In genomic region chr15:40340038-40340739, GRCh38 we compare ENCODE assay signal across 8 cellular contexts. TPM values are rescaled to one million over a fixed set of nuclear protein-coding genes. Genes with fewer than 3 reads are reported as not detected.
DNase-seq lines count a peak whose midpoint lies in the region; ATAC-seq, FAIRE-seq and TF ChIP-seq lines count a peak whose summit lies in the region.

No MANE protein-coding gene starts in this region.

- 0% methylated on average over 4 of the region's 14 CpGs for WGBS in mammary epithelial cell (ENCODE audit: low coverage, missing lambda C conversion rate)
- 0% methylated on average over 1 of the region's 14 CpGs for WGBS in HepG2 (ENCODE audit: low lambda C conversion rate)
- WGBS in transverse colon (ENCODE audit: low coverage in 1 of 2), 2 donors = 21% methylated on average over 14 of the region's 14 CpGs; no CpG with 5 or more reads in 1 of the 2 donors

- TF ChIP-seq CTCF in mammary epithelial cell (conservative IDR thresholded peaks at IDR 0.05 in 1 of 2, IDR thresholded peaks at IDR 0.05 in 1 of 2; ENCODE audit: extremely low read depth in 1 of 2, insufficient read depth in 1 of 2, low read depth in 1 of 2, low read length in 2 of 2) (no peak), HepG2 (CRISPR knock-in tag; IDR thresholded peaks at IDR 0.05) (no peak; the same call in 1 of the 2 replicates), transverse colon (IDR thresholded peaks at IDR 0.05) (peak in 1 of 5 experiments; percentile 29)

- DNase-seq in DMS153 (lab: John Stamatoyannopoulos, UW) (peak; percentile 34), DMS153 treated with DMSO at 0.1 percent for 48 hours (lab: John Stamatoyannopoulos, UW; ENCODE audit: unreplicated experiment) (no peak), mammary epithelial cell (no peak), HepG2 (ENCODE audit: low spot score) (no peak), transverse colon (peak; percentile 76), activated gamma-delta T cell treated with Interleukin-2 at 50 U/mL for 16 hours (no peak), NOMO-1 treated with DMSO at 0.1 percent for 48 hours (lab: John Stamatoyannopoulos, UW; ENCODE audit: unreplicated experiment) (no peak)

- CTCF ChIA-PET in mammary epithelial cell (lab: Charles Lee; ENCODE audit: low non-redundant PET) (interaction anchor here (0.7 to 1.2 kb wide), 3 partner anchors 27 to 135 kb away, joined by 3 to 5 read pairs (median 4); no protein-coding TSS in a partner anchor), HepG2 (lab: Yijun Ruan, JAX; ENCODE audit: low intra/inter-chr PET ratio, low total read pairs) (interaction anchor here (1.3 kb wide), 1 partner anchor 19 kb away, joined by 5 read pairs; no protein-coding TSS in a partner anchor)

- no peak for TF ChIP-seq RAD21 in HepG2 (CRISPR knock-in tag; IDR thresholded peaks at IDR 0.05)

- TF ChIP-seq POLR2A in HepG2 (IDR thresholded peaks at IDR 0.05; ENCODE audit: insufficient read depth in 1 of 2, low read depth in 2 of 2, low read length in 2 of 2) (no peak), transverse colon (IDR thresholded peaks at IDR 0.05) (no peak)

- no peaks in the 10 kb centered on the region for H3K27me3 ChIP-seq in mammary epithelial cell (ENCODE audit: insufficient read depth, low read length)
- no peaks in the 10 kb centered on the region for H3K27me3 ChIP-seq in HepG2 (ENCODE audit: control insufficient read depth in 1 of 2, insufficient read depth in 2 of 2, low read length in 2 of 2)
- H3K27me3 ChIP-seq in transverse colon = no peaks in the 10 kb centered on the region

- in situ Hi-C loops in mammary epithelial cell (cut with MboI; ENCODE audit: low sequenced_read_pairs in 2 of 2) (no loop called here), HepG2 (cut with HindIII; ENCODE audit: extremely low pct_ligation_motif_present, low pct_unique_long_range_greater_than_20kb) (no loop called here), transverse colon (cut with MboI; ENCODE audit: low pct_ligation_motif_present in 1 of 4, low pct_unique_long_range_greater_than_20kb in 1 of 4, low sequenced_read_pairs in 3 of 4) (no loop called here)

- peak overlapping the region; percentile 99 for H3K4me2 ChIP-seq in mammary epithelial cell (ENCODE audit: insufficient read depth, low read depth, low read length)
- peak overlapping the region; percentile 86 for H3K4me2 ChIP-seq in HepG2 (ENCODE audit: low read depth, low read length)

- H3K79me2 ChIP-seq in mammary epithelial cell (ENCODE audit: insufficient read depth, low read length) (peaks cover 61% of the 10 kb centered on the region), HepG2 (ENCODE audit: insufficient read depth, low read length) (no peaks in the 10 kb centered on the region)

- ATAC-seq in HepG2 (peak; percentile 48), HG02678 (IDR thresholded peaks at IDR 0.05; ENCODE audit: unreplicated experiment) (no peak)

- intact Hi-C loops in mammary epithelial cell (cut with micrococcal nuclease) = loop anchor here (10.0 kb wide), 1 partner anchor 165 kb away; no protein-coding TSS in a partner anchor
- intact Hi-C loops in HepG2 (cut with micrococcal nuclease; ENCODE audit: unreplicated experiment) = loop anchor here (2.0 kb wide), 1 partner anchor 81 kb away; no protein-coding TSS in a partner anchor
- intact Hi-C loops in transverse colon (cut with DNase I; ENCODE audit: low total_unique reads) = loop anchor here (1.0 kb wide), 1 partner anchor 17 kb away; the partner anchor contains the start of gene INAFM2

- FAIRE-seq in HepG2 (lab: Jason Lieb, UNC) = no peak

- H3K4me3 ChIP-seq in mammary epithelial cell (replicated peaks in 1 of 3; ENCODE audit: insufficient read depth in 1 of 3, low read depth in 2 of 3, low read length in 3 of 3) = peak overlapping the region; percentile 60 to 81 (median 75)
- peak overlapping the region; percentile 61 to 79 (median 68) for H3K4me3 ChIP-seq in HepG2 (replicated peaks in 1 of 3; ENCODE audit: insufficient read depth in 1 of 3, low read depth in 2 of 3, low read length in 3 of 3)
- H3K4me3 ChIP-seq in transverse colon = peak overlapping the region; percentile 25 to 53 (median 38)

- peak overlapping the region; percentile 77 for H3K27ac ChIP-seq in mammary epithelial cell (ENCODE audit: insufficient read depth, low read depth, low read length)
- peak overlapping the region; percentile 17 for H3K27ac ChIP-seq in HepG2 (ENCODE audit: extremely low read length, insufficient read depth, low read length)
- H3K27ac ChIP-seq in transverse colon = peak overlapping the region; percentile 95 to 98 (median 96)

- POLR2A ChIA-PET in HepG2 (lab: Yijun Ruan, JAX) = interaction anchor here (0.7 to 4.4 kb wide), 11 partner anchors 9 to 100 kb away, joined by 3 to 24 read pairs (median 4); partner anchors contain the start of genes BAHD1, INAFM2 and IVD

- peak overlapping the region; percentile 95 for H3K9ac ChIP-seq in mammary epithelial cell (ENCODE audit: insufficient read depth, low read length)
- peak overlapping the region; percentile 76 for H3K9ac ChIP-seq in HepG2 (ENCODE audit: insufficient read depth, low read depth, low read length)

- TF ChIP-seq EP300 in HepG2 (IDR thresholded peaks at IDR 0.05; ENCODE audit: low read depth in 2 of 2, low read length in 2 of 2) = no peak
- no peak for TF ChIP-seq EP300 in HepG2 (CRISPR knock-in tag; IDR thresholded peaks at IDR 0.05; ENCODE audit: borderline replicate concordance)
- peak; percentile 54 for TF ChIP-seq EP300 in transverse colon (IDR thresholded peaks at IDR 0.05; ENCODE audit: low read depth)

- H2AFZ ChIP-seq in mammary epithelial cell (ENCODE audit: low read depth, low read length) (peak overlapping the region; percentile 14), HepG2 (ENCODE audit: low read length) (no peak overlapping the region)

- H3K9me3 ChIP-seq in mammary epithelial cell (replicated peaks; ENCODE audit: insufficient read depth, low read length) (no peaks in the 10 kb centered on the region), HepG2 (ENCODE audit: low read length) (no peaks in the 10 kb centered on the region), transverse colon (no peaks in the 10 kb centered on the region)

- BruUV-seq in mammary epithelial cell (replicated peaks; lab: Mats Ljungman, UMichigan) (TSS peak; percentile 58), HepG2 (replicated peaks; lab: Mats Ljungman, UMichigan) (TSS peak; percentile 76)

- H4K20me1 ChIP-seq in mammary epithelial cell (ENCODE audit: insufficient read depth, low read length) (no peaks in the 10 kb centered on the region), HepG2 (ENCODE audit: insufficient read depth, low read length) (peaks cover 4% of the 10 kb centered on the region; the same call in 1 of the 2 replicates)

- dilution Hi-C loops in mammary epithelial cell (cut with HindIII; ENCODE audit: low sequenced_read_pairs) = no loop called here

- H3K4me1 ChIP-seq in mammary epithelial cell (ENCODE audit: insufficient read depth, low read length) (peaks cover 79% of the 10 kb centered on the region), HepG2 (ENCODE audit: insufficient read depth, low read length) (peaks cover 58% of the 10 kb centered on the region), transverse colon (peaks cover 42 to 100% (median 84%) of the 10 kb centered on the region in 4 donors)

- H3K36me3 ChIP-seq in mammary epithelial cell (ENCODE audit: insufficient read depth, low read length) = peaks cover 6% of the 10 kb centered on the region
- no peaks in the 10 kb centered on the region; a peak in 1 of 5 replicates for H3K36me3 ChIP-seq in HepG2 (replicated peaks in 1 of 2; ENCODE audit: control insufficient read depth in 1 of 2, insufficient read depth in 2 of 2, low read length in 2 of 2)
- H3K36me3 ChIP-seq in transverse colon = no peaks in the 10 kb centered on the region

RNA-seq across cellular contexts. Expression of gene CCDC9B, which starts 0.6 kb away (rescaled TPM):
- total RNA-seq in mammary epithelial cell (100 to 1,000 TPM in 1 of 2 donors, 10 to 100 TPM in 1; 67.3 to 164 TPM), HepG2 (2016; rRNA removed; fragmentation: Illumina TruSeq; extraction: Trizol) (1.0 and 1.6 TPM in 2 replicates), transverse colon (10 to 100 TPM; 22.0 to 49.4 (median 36.9) TPM)
- polyA plus RNA-seq in mammary epithelial cell (7.4 TPM), HepG2 (2011; rRNA removed) (0.98 and 1.3 TPM in 2 replicates)
- 99.0 TPM for polyA minus RNA-seq in mammary epithelial cell
- 0.20 and 0.71 TPM in 2 replicates for total RNA-seq in HepG2 (2016; cell fraction: cytosol; rRNA removed; fragmentation: Illumina TruSeq; extraction: Trizol; ENCODE audit: low read depth)
- total RNA-seq in HepG2 (2016; cell fraction: insoluble cytoplasmic fraction; rRNA removed; fragmentation: Illumina TruSeq; extraction: Trizol) = 0.89 and 1.7 TPM in 2 replicates
- 0.74 and 0.79 TPM in 2 replicates for total RNA-seq in HepG2 (2016; cell fraction: membrane; rRNA removed; fragmentation: Illumina TruSeq; extraction: Trizol)
- 5.4 and 6.0 TPM in 2 replicates for total RNA-seq in HepG2 (2016; cell fraction: nucleus; rRNA removed; fragmentation: Illumina TruSeq; extraction: Trizol)
- polyA plus RNA-seq in HepG2 (2011; cell fraction: cytosol; rRNA removed) = 0.34 and 0.46 TPM in 2 replicates
- 16.0 and 21.0 TPM in 2 replicates for polyA plus RNA-seq in HepG2 (2011; cell fraction: nucleus; rRNA removed)
- 1.9 and 2.3 TPM in 2 replicates for polyA plus RNA-seq in HepG2 (2012)
- 0.20 and 0.31 TPM in 2 replicates for polyA plus RNA-seq in HepG2 (2016; cell fraction: cytosol; fragmentation: Illumina TruSeq; extraction: Trizol; ENCODE audit: low read depth)
- 0.72 and 1.5 TPM in 2 replicates for polyA plus RNA-seq in HepG2 (2016; cell fraction: insoluble cytoplasmic fraction; fragmentation: Illumina TruSeq; extraction: Trizol; ENCODE audit: low read depth)
- 0.16 and 0.26 TPM in 2 replicates for polyA plus RNA-seq in HepG2 (2016; cell fraction: membrane; fragmentation: Illumina TruSeq; extraction: Trizol; ENCODE audit: low read depth)
- 10.8 and 14.7 TPM in 2 replicates for polyA plus RNA-seq in HepG2 (2016; cell fraction: nucleus; fragmentation: Illumina TruSeq; extraction: Trizol; ENCODE audit: insufficient read depth, low read depth)
- polyA minus RNA-seq in HepG2 (2011; rRNA and poly(A)+ RNA removed; ENCODE audit: low replicate concordance) = 3.8 and 11.1 TPM in 2 replicates
- polyA minus RNA-seq in HepG2 (2011; cell fraction: cytosol; rRNA and poly(A)+ RNA removed) = 0.69 and 2.3 TPM in 2 replicates
- polyA minus RNA-seq in HepG2 (2011; cell fraction: nucleus; rRNA and poly(A)+ RNA removed) = 16.1 and 20.5 TPM in 2 replicates

RNA-seq across cellular contexts. Expression of gene PHGR1, which starts 10.6 kb away (rescaled TPM):
- total RNA-seq in mammary epithelial cell = not detected
- not detected for polyA plus RNA-seq in mammary epithelial cell
- not detected for polyA minus RNA-seq in mammary epithelial cell
- not detected in 2 replicates for total RNA-seq in HepG2 (2016; rRNA removed; fragmentation: Illumina TruSeq; extraction: Trizol)
- total RNA-seq in HepG2 (2016; cell fraction: cytosol; rRNA removed; fragmentation: Illumina TruSeq; extraction: Trizol; ENCODE audit: low read depth) = not detected in 2 replicates
- total RNA-seq in HepG2 (2016; cell fraction: insoluble cytoplasmic fraction; rRNA removed; fragmentation: Illumina TruSeq; extraction: Trizol) = not detected in 2 replicates
- total RNA-seq in HepG2 (2016; cell fraction: membrane; rRNA removed; fragmentation: Illumina TruSeq; extraction: Trizol) = not detected in 2 replicates
- not detected in 2 replicates for total RNA-seq in HepG2 (2016; cell fraction: nucleus; rRNA removed; fragmentation: Illumina TruSeq; extraction: Trizol)
- not detected in 2 replicates for polyA plus RNA-seq in HepG2 (2011; rRNA removed)
- not detected in 2 replicates for polyA plus RNA-seq in HepG2 (2011; cell fraction: cytosol; rRNA removed)
- polyA plus RNA-seq in HepG2 (2011; cell fraction: nucleus; rRNA removed) = not detected in 2 replicates
- not detected in 2 replicates for polyA plus RNA-seq in HepG2 (2012)
- not detected in 2 replicates for polyA plus RNA-seq in HepG2 (2016; cell fraction: cytosol; fragmentation: Illumina TruSeq; extraction: Trizol; ENCODE audit: low read depth)
- not detected in 2 replicates for polyA plus RNA-seq in HepG2 (2016; cell fraction: insoluble cytoplasmic fraction; fragmentation: Illumina TruSeq; extraction: Trizol; ENCODE audit: low read depth)
- not detected in 2 replicates for polyA plus RNA-seq in HepG2 (2016; cell fraction: membrane; fragmentation: Illumina TruSeq; extraction: Trizol; ENCODE audit: low read depth)
- not detected in 2 replicates for polyA plus RNA-seq in HepG2 (2016; cell fraction: nucleus; fragmentation: Illumina TruSeq; extraction: Trizol; ENCODE audit: insufficient read depth, low read depth)
- not detected in 2 replicates for polyA minus RNA-seq in HepG2 (2011; rRNA and poly(A)+ RNA removed; ENCODE audit: low replicate concordance)
- polyA minus RNA-seq in HepG2 (2011; cell fraction: cytosol; rRNA and poly(A)+ RNA removed) = not detected in 2 replicates
- polyA minus RNA-seq in HepG2 (2011; cell fraction: nucleus; rRNA and poly(A)+ RNA removed) = not detected in 2 replicates
- total RNA-seq in transverse colon = 1,000 to 10,000 TPM; 2,387 to 4,992 (median 3,189) TPM

RNA-seq across cellular contexts. Expression of gene INAFM2, which starts 16.7 kb away (rescaled TPM):
- total RNA-seq in mammary epithelial cell (10 to 100 TPM; 25.5 to 28.0 TPM), HepG2 (2016; rRNA removed; fragmentation: Illumina TruSeq; extraction: Trizol) (6.5 and 8.1 TPM in 2 replicates), transverse colon (10 to 100 TPM; 14.5 to 62.1 (median 19.4) TPM)
- polyA plus RNA-seq in mammary epithelial cell (10.9 TPM), HepG2 (2011; rRNA removed) (5.4 and 5.5 TPM in 2 replicates)
- 40.5 TPM for polyA minus RNA-seq in mammary epithelial cell
- total RNA-seq in HepG2 (2016; cell fraction: cytosol; rRNA removed; fragmentation: Illumina TruSeq; extraction: Trizol; ENCODE audit: low read depth) = 2.3 and 2.5 TPM in 2 replicates
- total RNA-seq in HepG2 (2016; cell fraction: insoluble cytoplasmic fraction; rRNA removed; fragmentation: Illumina TruSeq; extraction: Trizol) = 6.7 and 7.0 TPM in 2 replicates
- 8.8 and 9.5 TPM in 2 replicates for total RNA-seq in HepG2 (2016; cell fraction: membrane; rRNA removed; fragmentation: Illumina TruSeq; extraction: Trizol)
- 5.3 and 7.0 TPM in 2 replicates for total RNA-seq in HepG2 (2016; cell fraction: nucleus; rRNA removed; fragmentation: Illumina TruSeq; extraction: Trizol)
- 2.7 and 3.4 TPM in 2 replicates for polyA plus RNA-seq in HepG2 (2011; cell fraction: cytosol; rRNA removed)
- polyA plus RNA-seq in HepG2 (2011; cell fraction: nucleus; rRNA removed) = 2.2 and 2.7 TPM in 2 replicates
- polyA plus RNA-seq in HepG2 (2012) = 4.1 and 4.6 TPM in 2 replicates
- polyA plus RNA-seq in HepG2 (2016; cell fraction: cytosol; fragmentation: Illumina TruSeq; extraction: Trizol; ENCODE audit: low read depth) = 1.7 and 3.1 TPM in 2 replicates
- polyA plus RNA-seq in HepG2 (2016; cell fraction: insoluble cytoplasmic fraction; fragmentation: Illumina TruSeq; extraction: Trizol; ENCODE audit: low read depth) = 6.6 and 7.4 TPM in 2 replicates
- 5.0 and 6.1 TPM in 2 replicates for polyA plus RNA-seq in HepG2 (2016; cell fraction: membrane; fragmentation: Illumina TruSeq; extraction: Trizol; ENCODE audit: low read depth)
- polyA plus RNA-seq in HepG2 (2016; cell fraction: nucleus; fragmentation: Illumina TruSeq; extraction: Trizol; ENCODE audit: insufficient read depth, low read depth) = 5.7 and 8.4 TPM in 2 replicates
- polyA minus RNA-seq in HepG2 (2011; rRNA and poly(A)+ RNA removed; ENCODE audit: low replicate concordance) = 3.4 and 5.5 TPM in 2 replicates
- polyA minus RNA-seq in HepG2 (2011; cell fraction: cytosol; rRNA and poly(A)+ RNA removed) = 4.6 and 5.2 TPM in 2 replicates
- polyA minus RNA-seq in HepG2 (2011; cell fraction: nucleus; rRNA and poly(A)+ RNA removed) = 2.2 and 4.2 TPM in 2 replicates

RNA-seq across cellular contexts. Expression of gene DISP2, which starts 17.8 kb away (rescaled TPM):
- total RNA-seq in mammary epithelial cell = 1 to 10 TPM in 1 of 2 donors, under 1 TPM in 1; under 0.01 to 1.6 TPM
- 0.54 TPM for polyA plus RNA-seq in mammary epithelial cell
- 0.47 TPM for polyA minus RNA-seq in mammary epithelial cell
- 0.09 and 0.15 TPM in 2 replicates for total RNA-seq in HepG2 (2016; rRNA removed; fragmentation: Illumina TruSeq; extraction: Trizol)
- total RNA-seq in HepG2 (2016; cell fraction: cytosol; rRNA removed; fragmentation: Illumina TruSeq; extraction: Trizol; ENCODE audit: low read depth) = 0.20 TPM in 1 of 2 replicates, not detected in the other
- total RNA-seq in HepG2 (2016; cell fraction: insoluble cytoplasmic fraction; rRNA removed; fragmentation: Illumina TruSeq; extraction: Trizol) = 0.01 and 0.15 TPM in 2 replicates
- total RNA-seq in HepG2 (2016; cell fraction: membrane; rRNA removed; fragmentation: Illumina TruSeq; extraction: Trizol) = 0.14 and 0.25 TPM in 2 replicates
- total RNA-seq in HepG2 (2016; cell fraction: nucleus; rRNA removed; fragmentation: Illumina TruSeq; extraction: Trizol) = 0.09 and 0.88 TPM in 2 replicates
- polyA plus RNA-seq in HepG2 (2011; rRNA removed) = 0.07 and 0.32 TPM in 2 replicates
- polyA plus RNA-seq in HepG2 (2011; cell fraction: cytosol; rRNA removed) = 0.03 and 0.05 TPM in 2 replicates
- polyA plus RNA-seq in HepG2 (2011; cell fraction: nucleus; rRNA removed) = 0.12 and 0.14 TPM in 2 replicates
- 0.03 and 0.12 TPM in 2 replicates for polyA plus RNA-seq in HepG2 (2012)
- 0.01 and 0.08 TPM in 2 replicates for polyA plus RNA-seq in HepG2 (2016; cell fraction: cytosol; fragmentation: Illumina TruSeq; extraction: Trizol; ENCODE audit: low read depth)
- 0.03 and 0.20 TPM in 2 replicates for polyA plus RNA-seq in HepG2 (2016; cell fraction: insoluble cytoplasmic fraction; fragmentation: Illumina TruSeq; extraction: Trizol; ENCODE audit: low read depth)
- polyA plus RNA-seq in HepG2 (2016; cell fraction: membrane; fragmentation: Illumina TruSeq; extraction: Trizol; ENCODE audit: low read depth) = 0.26 and 0.30 TPM in 2 replicates
- 1.5 and 2.3 TPM in 2 replicates for polyA plus RNA-seq in HepG2 (2016; cell fraction: nucleus; fragmentation: Illumina TruSeq; extraction: Trizol; ENCODE audit: insufficient read depth, low read depth)
- 0.40 and 1.0 TPM in 2 replicates for polyA minus RNA-seq in HepG2 (2011; rRNA and poly(A)+ RNA removed; ENCODE audit: low replicate concordance)
- polyA minus RNA-seq in HepG2 (2011; cell fraction: cytosol; rRNA and poly(A)+ RNA removed) = 0.09 and 0.59 TPM in 2 replicates
- 0.37 and 0.64 TPM in 2 replicates for polyA minus RNA-seq in HepG2 (2011; cell fraction: nucleus; rRNA and poly(A)+ RNA removed)
- 10 to 100 TPM in 2 of 4 donors, 1 to 10 TPM in 2; 8.6 to 12.9 (median 10.9) TPM for total RNA-seq in transverse colon

RNA-seq across cellular contexts. Expression of gene PLCB2, which starts 32.5 kb away (rescaled TPM):
- total RNA-seq in mammary epithelial cell (1 to 10 TPM in 1 of 2 donors, under 1 TPM in 1; 0.67 to 1.4 TPM), HepG2 (2016; rRNA removed; fragmentation: Illumina TruSeq; extraction: Trizol) (not detected in 2 replicates), transverse colon (100 to 1,000 TPM in 1 of 4 donors, 10 to 100 TPM in 2, 1 to 10 TPM in 1; 5.5 to 143 (median 12.0) TPM)
- polyA plus RNA-seq in mammary epithelial cell (0.97 TPM), HepG2 (2011; rRNA removed) (0.11 TPM in 1 of 2 replicates, not detected in the other)
- not detected for polyA minus RNA-seq in mammary epithelial cell
- not detected in 2 replicates for total RNA-seq in HepG2 (2016; cell fraction: cytosol; rRNA removed; fragmentation: Illumina TruSeq; extraction: Trizol; ENCODE audit: low read depth)
- not detected in 2 replicates for total RNA-seq in HepG2 (2016; cell fraction: insoluble cytoplasmic fraction; rRNA removed; fragmentation: Illumina TruSeq; extraction: Trizol)
- not detected in 2 replicates for total RNA-seq in HepG2 (2016; cell fraction: membrane; rRNA removed; fragmentation: Illumina TruSeq; extraction: Trizol)
- total RNA-seq in HepG2 (2016; cell fraction: nucleus; rRNA removed; fragmentation: Illumina TruSeq; extraction: Trizol) = not detected in 2 replicates
- polyA plus RNA-seq in HepG2 (2011; cell fraction: cytosol; rRNA removed) = 0.05 and 0.06 TPM in 2 replicates
- polyA plus RNA-seq in HepG2 (2011; cell fraction: nucleus; rRNA removed) = 0.39 and 0.71 TPM in 2 replicates
- not detected in 2 replicates for polyA plus RNA-seq in HepG2 (2012)
- not detected in 2 replicates for polyA plus RNA-seq in HepG2 (2016; cell fraction: cytosol; fragmentation: Illumina TruSeq; extraction: Trizol; ENCODE audit: low read depth)
- not detected in 2 replicates for polyA plus RNA-seq in HepG2 (2016; cell fraction: insoluble cytoplasmic fraction; fragmentation: Illumina TruSeq; extraction: Trizol; ENCODE audit: low read depth)
- not detected in 2 replicates for polyA plus RNA-seq in HepG2 (2016; cell fraction: membrane; fragmentation: Illumina TruSeq; extraction: Trizol; ENCODE audit: low read depth)
- not detected in 2 replicates for polyA plus RNA-seq in HepG2 (2016; cell fraction: nucleus; fragmentation: Illumina TruSeq; extraction: Trizol; ENCODE audit: insufficient read depth, low read depth)
- 29.2 TPM in 1 of 2 replicates, not detected in the other for polyA minus RNA-seq in HepG2 (2011; rRNA and poly(A)+ RNA removed; ENCODE audit: low replicate concordance)
- polyA minus RNA-seq in HepG2 (2011; cell fraction: cytosol; rRNA and poly(A)+ RNA removed) = not detected in 2 replicates
- polyA minus RNA-seq in HepG2 (2011; cell fraction: nucleus; rRNA and poly(A)+ RNA removed) = not detected in 2 replicates

Comparison
In these comparisons a context has a peak if more than half of its experiments do, and no peak if none do; other contexts are left out.
1. DNase-seq: peak in DMS153 (single experiment) and transverse colon (single experiment); none in DMS153 treated with DMSO at 0.1 percent for 48 hours (single experiment), mammary epithelial cell (single experiment), HepG2 (single experiment), activated gamma-delta T cell treated with Interleukin-2 at 50 U/mL for 16 hours (single experiment) and NOMO-1 treated with DMSO at 0.1 percent for 48 hours (single experiment).
2. H3K27ac ChIP-seq: peak in every context shown above with its lines; median percentile 96 in transverse colon; 77 in mammary epithelial cell; 17 in HepG2.
3. RNA of gene PHGR1, which starts 10.6 kb away (total RNA-seq): 2,387 to 4,992 TPM in transverse colon; not detected in mammary epithelial cell and not detected in HepG2; every median in the first group is over 1,000 times any median in the second.
4. Peak in every context shown above with its lines, with median percentiles within 50 percentile points of each other: H3K4me3 ChIP-seq.